ENCODE assay signal across 8 cellular contexts in genomic region chr14:93183596-93184317, GRCh38. TPM values are rescaled to one million over a fixed set of nuclear protein-coding genes. Genes with fewer than 3 reads are reported as not detected.
A peak's percentile ranks its signal among the peaks of the same experiment; 100 is the strongest.
DNase-seq lines count a peak whose midpoint lies in the region; ATAC-seq, FAIRE-seq and TF ChIP-seq lines count a peak whose summit lies in the region.

No MANE protein-coding gene starts in this region.

- H3K9ac ChIP-seq in K562 (ENCODE audit: insufficient read depth in 1 of 2, low read depth in 2 of 2, low read length in 2 of 2), result peak overlapping the region; percentile 71 to 88; a peak in 3 of 4 replicates

- no peak for TF ChIP-seq EP300 in K562 (IDR thresholded peaks at IDR 0.05; ENCODE audit: low read length)

- CTCF ChIA-PET in K562 (lab: Yijun Ruan, JAX; ENCODE audit: low intra/inter-chr PET ratio), result no interaction called here

- no peak for TF ChIP-seq RAD21 in K562 (CRISPR knock-in tag; conservative IDR thresholded peaks at IDR 0.05 in 1 of 2, IDR thresholded peaks at IDR 0.05 in 1 of 2)

- TF ChIP-seq CTCF in heart right ventricle (IDR thresholded peaks at IDR 0.05), result no peak
- no peak for TF ChIP-seq CTCF in K562 (IDR thresholded peaks at IDR 0.05 in 2 of 3, conservative IDR thresholded peaks at IDR 0.05 in 1 of 3; ENCODE audit: insufficient read depth in 2 of 3, low read depth in 1 of 3, low read length in 3 of 3)
- no peak for TF ChIP-seq CTCF in uterus (IDR thresholded peaks at IDR 0.05)

- H3K4me1 Mint-ChIP-seq in memory B cell, result peaks cover 26% of the 10 kb centered on the region

- peak overlapping the region; percentile 90 for H3K4me2 ChIP-seq in K562 (ENCODE audit: insufficient read depth, low read length)

- POLR2A ChIA-PET in K562 (lab: Yijun Ruan, JAX), result interaction anchor here (1.1 to 1.5 kb wide), 3 partner anchors 9 to 23 kb away, joined by 4 to 5 read pairs (median 4); partner anchors contain the start of genes GON7 and UBR7

- TF ChIP-seq POLR2A in K562 (conservative IDR thresholded peaks at IDR 0.05) (no peak), uterus (IDR thresholded peaks at IDR 0.05) (no peak)

- no peak for FAIRE-seq in K562 (lab: Jason Lieb, UNC)

- peaks cover 0 to 51% (median 18%) of the 10 kb centered on the region in 9 donors for H3K36me3 ChIP-seq in heart right ventricle
- peaks cover 19% of the 10 kb centered on the region; the same call in 1 of the 3 replicates for H3K36me3 ChIP-seq in K562 (ENCODE audit: control insufficient read depth, insufficient read depth, low read length)
- no peaks in the 10 kb centered on the region for H3K36me3 ChIP-seq in uterus

- H3K9me3 ChIP-seq in heart right ventricle (no peaks in the 10 kb centered on the region), K562 (replicated peaks; ENCODE audit: control insufficient read depth, insufficient read depth, low read depth, low read length) (no peaks in the 10 kb centered on the region), uterus (no peaks in the 10 kb centered on the region)

- DNase-seq in heart right ventricle, result no peak
- DNase-seq in cardiac septum (ENCODE audit: low spot score), result no peak
- no peak for DNase-seq in K562 (ENCODE audit: extremely low read depth in 1 of 4, low spot score in 3 of 4)
- no peak for DNase-seq in memory B cell (ENCODE audit: low spot score in 2 of 2)
- DNase-seq in uterus, result no peak
- DNase-seq in stimulated activated CD4-positive, alpha-beta T cell treated with anti-CD3 and anti-CD28 coated beads, Interleukin-2, amount 100 ng/mL, for 24 hours, result no peak
- DNase-seq in DMS153 treated with DMSO at 0.1 percent for 48 hours (lab: John Stamatoyannopoulos, UW; ENCODE audit: unreplicated experiment), result no peak

- WGBS in heart right ventricle, 2 donors, result 28 to 41% methylated on average over 17 of the region's 17 CpGs
- 35% methylated on average over 17 of the region's 17 CpGs for WGBS in K562 (ENCODE audit: insufficient coverage, low coverage, missing lambda C conversion rate)

- no peaks in the 10 kb centered on the region for H3K9me3 Mint-ChIP-seq in memory B cell

- peak overlapping the region; percentile 94 for H3K27ac Mint-ChIP-seq in memory B cell

- H3K27ac ChIP-seq in heart right ventricle (peak overlapping the region; percentile 85 to 98 (median 94)), K562 (ENCODE audit: extremely low read depth, low read depth, low read length) (peak overlapping the region; percentile 85; the same call in 2 of the 3 replicates), uterus (peak overlapping the region; percentile 88)

- intact Hi-C loops in heart right ventricle (cut with DNase I), result loop anchor here in 3 of 10 donors (1.0 to 2.0 kb wide), 2 partner anchors 23 to 24 kb away; partner anchors contain the start of genes GON7 (in 3 of the 3) and UBR7 (in 3 of the 3)
- intact Hi-C loops in cardiac septum (cut with DNase I), result loop anchor here (2.0 kb wide), 1 partner anchor 67 kb away; no protein-coding TSS in a partner anchor
- intact Hi-C loops in K562 (cut with micrococcal nuclease), result no loop called here
- intact Hi-C loops in uterus (cut with DNase I; ENCODE audit: low total_unique reads), result no loop called here

- in situ Hi-C loops in K562 (cut with MboI), result no loop called here

- H3K9me1 ChIP-seq in K562 (ENCODE audit: control insufficient read depth, insufficient read depth, low read length), result no peaks in the 10 kb centered on the region

- BruUV-seq in K562 (replicated peaks; lab: Mats Ljungman, UMichigan), result TSS peak; percentile 67

- H2AFZ ChIP-seq in K562 (ENCODE audit: low read depth, low read length), result peak overlapping the region; percentile 94

- H4K20me1 ChIP-seq in K562 (replicated peaks; ENCODE audit: control insufficient read depth, insufficient read depth, low read length), result no peaks in the 10 kb centered on the region

- H3K4me1 ChIP-seq in heart right ventricle (peaks cover 0 to 40% (median 26%) of the 10 kb centered on the region in 9 donors), K562 (replicated peaks in 1 of 2; ENCODE audit: control insufficient read depth in 2 of 2, insufficient read depth in 2 of 2, low read length in 2 of 2) (peaks cover 6 to 15% of the 10 kb centered on the region in 2 experiments; a peak in 3 of 5 replicates), uterus (no peaks in the 10 kb centered on the region)

- ATAC-seq in heart right ventricle, result peak in 1 of 8 donors; percentile 5
- no peak for ATAC-seq in K562
- ATAC-seq in memory B cell (ENCODE audit: low read depth), result no peak
- no peak for ATAC-seq in GM21717 (IDR thresholded peaks at IDR 0.05; ENCODE audit: unreplicated experiment)

- H3K79me2 ChIP-seq in K562 (ENCODE audit: control insufficient read depth, insufficient read depth, low read length), result peaks cover 16% of the 10 kb centered on the region

- no peaks in the 10 kb centered on the region for H3K27me3 Mint-ChIP-seq in memory B cell

- H3K27me3 ChIP-seq in heart right ventricle (no peaks in the 10 kb centered on the region), K562 (ENCODE audit: control insufficient read depth in 2 of 2, insufficient read depth in 2 of 2, low read length in 2 of 2) (no peaks in the 10 kb centered on the region), uterus (no peaks in the 10 kb centered on the region)

- peaks cover 7% of the 10 kb centered on the region for H3K36me3 Mint-ChIP-seq in memory B cell

- H3K4me3 Mint-ChIP-seq in memory B cell, result peak overlapping the region; percentile 96

- H3K4me3 ChIP-seq in heart right ventricle, result peak overlapping the region; percentile 77 to 100 (median 92)
- peak overlapping the region; percentile 88 for H3K4me3 ChIP-seq in K562
- H3K4me3 ChIP-seq in uterus, result peak overlapping the region; percentile 70 to 95

RNA-seq across cellular contexts. Expression of gene MOAP1, which starts 0.9 kb away (rescaled TPM):
- 10 to 100 TPM; 47.7 to 96.1 (median 81.5) TPM for total RNA-seq in heart right ventricle
- 10 to 100 TPM; 14.6 to 28.9 TPM for polyA plus RNA-seq in heart right ventricle
- total RNA-seq in cardiac septum, result 58.1 TPM
- 6.4 and 7.2 TPM in 2 replicates for total RNA-seq in K562 (2011; cell fraction: chromatin; rRNA removed; ENCODE audit: low replicate concordance)
- 6.2 and 8.7 TPM in 2 replicates for total RNA-seq in K562 (2011; cell fraction: nucleolus; rRNA removed)
- 9.8 and 11.3 TPM in 2 replicates for total RNA-seq in K562 (2011; cell fraction: nucleoplasm; rRNA removed)
- total RNA-seq in K562 (2014; rRNA removed), result 5.8 and 7.2 TPM in 2 replicates
- 7.4 and 7.9 TPM in 2 replicates for total RNA-seq in K562 (2014; rRNA removed; fragmentation: Illumina TruSeq; extraction: Trizol)
- total RNA-seq in K562 (2015; rRNA removed; fragmentation: Illumina TruSeq; extraction: Trizol), result 5.2 and 6.0 TPM in 2 replicates
- 6.6 and 6.7 TPM in 2 replicates for total RNA-seq in K562 (2021)
- 10.4 and 14.4 TPM in 2 replicates for polyA plus RNA-seq in K562 (2011; rRNA removed)
- polyA plus RNA-seq in K562 (2011; cell fraction: cytosol; rRNA removed), result 9.7 and 12.3 TPM in 2 replicates
- 4.8 and 6.2 TPM in 2 replicates for polyA plus RNA-seq in K562 (2011; cell fraction: nucleus; rRNA removed)
- 6.7 and 11.8 TPM in 2 replicates for polyA plus RNA-seq in K562 (2012)
- polyA plus RNA-seq in K562 (2014; fragmentation: Illumina TruSeq; extraction: Trizol), result 5.5 and 5.8 TPM in 2 replicates
- 1 to 10 TPM; 1.5 to 2.6 TPM for polyA plus RNA-seq in K562 (2014; fragmentation: Nextera tagmentation; extraction: Ambion mirVana)
- 8.2 and 9.4 TPM in 2 replicates for polyA plus RNA-seq in K562 (2014; rRNA removed)
- 5.2 and 6.5 TPM in 2 replicates for polyA minus RNA-seq in K562 (2011; rRNA and poly(A)+ RNA removed)
- polyA minus RNA-seq in K562 (2011; cell fraction: cytosol; rRNA and poly(A)+ RNA removed), result 2.9 and 3.2 TPM in 2 replicates
- polyA minus RNA-seq in K562 (2011; cell fraction: nucleus; rRNA and poly(A)+ RNA removed), result 3.2 and 4.3 TPM in 2 replicates
- total RNA-seq in uterus, result 10 to 100 TPM; 14.6 to 37.1 (median 20.4) TPM

RNA-seq across cellular contexts. Expression of gene LYSET, which starts 1.4 kb away (rescaled TPM):
- 10 to 100 TPM; 22.3 to 29.7 (median 25.7) TPM for total RNA-seq in heart right ventricle
- polyA plus RNA-seq in heart right ventricle, result 10 to 100 TPM; 19.5 to 22.5 TPM
- total RNA-seq in cardiac septum, result 17.3 TPM
- total RNA-seq in K562 (2011; cell fraction: chromatin; rRNA removed; ENCODE audit: low replicate concordance), result 7.4 and 8.7 TPM in 2 replicates
- total RNA-seq in K562 (2011; cell fraction: nucleolus; rRNA removed), result 5.4 and 8.0 TPM in 2 replicates
- total RNA-seq in K562 (2011; cell fraction: nucleoplasm; rRNA removed), result 12.7 and 15.6 TPM in 2 replicates
- 7.6 and 9.4 TPM in 2 replicates for total RNA-seq in K562 (2014; rRNA removed)
- total RNA-seq in K562 (2014; rRNA removed; fragmentation: Illumina TruSeq; extraction: Trizol), result 14.9 and 16.3 TPM in 2 replicates
- 18.3 and 19.2 TPM in 2 replicates for total RNA-seq in K562 (2015; rRNA removed; fragmentation: Illumina TruSeq; extraction: Trizol)
- 15.9 and 20.1 TPM in 2 replicates for total RNA-seq in K562 (2021)
- 15.6 and 23.6 TPM in 2 replicates for polyA plus RNA-seq in K562 (2011; rRNA removed)
- polyA plus RNA-seq in K562 (2011; cell fraction: cytosol; rRNA removed), result 9.4 and 11.3 TPM in 2 replicates
- polyA plus RNA-seq in K562 (2011; cell fraction: nucleus; rRNA removed), result 13.6 and 14.2 TPM in 2 replicates
- polyA plus RNA-seq in K562 (2012), result 20.0 and 28.3 TPM in 2 replicates
- polyA plus RNA-seq in K562 (2014; fragmentation: Illumina TruSeq; extraction: Trizol), result 15.6 and 15.8 TPM in 2 replicates
- 10 to 100 TPM; 33.6 to 36.6 TPM for polyA plus RNA-seq in K562 (2014; fragmentation: Nextera tagmentation; extraction: Ambion mirVana)
- polyA plus RNA-seq in K562 (2014; rRNA removed), result 7.9 and 11.5 TPM in 2 replicates
- polyA minus RNA-seq in K562 (2011; rRNA and poly(A)+ RNA removed), result 7.2 and 8.0 TPM in 2 replicates
- polyA minus RNA-seq in K562 (2011; cell fraction: cytosol; rRNA and poly(A)+ RNA removed), result 3.5 TPM in 1 of 2 replicates, not detected in the other
- polyA minus RNA-seq in K562 (2011; cell fraction: nucleus; rRNA and poly(A)+ RNA removed), result 3.0 and 6.1 TPM in 2 replicates
- total RNA-seq in uterus, result 10 to 100 TPM in 2 of 4 donors, 1 to 10 TPM in 1, under 1 TPM in 1; 0.51 to 21.8 (median 14.4) TPM

RNA-seq across cellular contexts. Expression of gene GON7, which starts 23.1 kb away (rescaled TPM):
- 10 to 100 TPM in 8 of 10 donors, 1 to 10 TPM in 2; 9.9 to 20.1 (median 14.3) TPM for total RNA-seq in heart right ventricle
- 10 to 100 TPM; 17.9 to 20.0 TPM for polyA plus RNA-seq in heart right ventricle
- 11.8 TPM for total RNA-seq in cardiac septum
- total RNA-seq in K562 (2011; cell fraction: chromatin; rRNA removed; ENCODE audit: low replicate concordance), result 3.2 and 7.6 TPM in 2 replicates
- 3.8 and 5.3 TPM in 2 replicates for total RNA-seq in K562 (2011; cell fraction: nucleolus; rRNA removed)
- 3.8 and 6.9 TPM in 2 replicates for total RNA-seq in K562 (2011; cell fraction: nucleoplasm; rRNA removed)
- 26.2 and 32.3 TPM in 2 replicates for total RNA-seq in K562 (2014; rRNA removed)
- total RNA-seq in K562 (2014; rRNA removed; fragmentation: Illumina TruSeq; extraction: Trizol), result 21.1 TPM in 2 replicates
- 28.4 and 28.7 TPM in 2 replicates for total RNA-seq in K562 (2015; rRNA removed; fragmentation: Illumina TruSeq; extraction: Trizol)
- total RNA-seq in K562 (2021), result 13.7 and 14.9 TPM in 2 replicates
- 12.0 and 15.0 TPM in 2 replicates for polyA plus RNA-seq in K562 (2011; rRNA removed)
- 2.3 and 5.3 TPM in 2 replicates for polyA plus RNA-seq in K562 (2011; cell fraction: cytosol; rRNA removed)
- polyA plus RNA-seq in K562 (2011; cell fraction: nucleus; rRNA removed), result 4.5 and 5.7 TPM in 2 replicates
- 20.3 and 23.1 TPM in 2 replicates for polyA plus RNA-seq in K562 (2012)
- polyA plus RNA-seq in K562 (2014; fragmentation: Illumina TruSeq; extraction: Trizol), result 21.1 and 21.5 TPM in 2 replicates
- 10 to 100 TPM; 23.9 to 26.9 TPM for polyA plus RNA-seq in K562 (2014; fragmentation: Nextera tagmentation; extraction: Ambion mirVana)
- polyA plus RNA-seq in K562 (2014; rRNA removed), result 31.4 and 34.0 TPM in 2 replicates
- 5.7 and 6.2 TPM in 2 replicates for polyA minus RNA-seq in K562 (2011; rRNA and poly(A)+ RNA removed)
- 3.1 and 5.0 TPM in 2 replicates for polyA minus RNA-seq in K562 (2011; cell fraction: cytosol; rRNA and poly(A)+ RNA removed)
- polyA minus RNA-seq in K562 (2011; cell fraction: nucleus; rRNA and poly(A)+ RNA removed), result 2.6 and 4.8 TPM in 2 replicates
- 10 to 100 TPM in 2 of 4 donors, 1 to 10 TPM in 1, under 1 TPM in 1; 0.51 to 16.7 (median 11.8) TPM for total RNA-seq in uterus

RNA-seq across cellular contexts. Expression of gene UBR7, which starts 23.3 kb away (rescaled TPM):
- 10 to 100 TPM; 17.7 to 28.3 (median 21.1) TPM for total RNA-seq in heart right ventricle
- 10 to 100 TPM in 1 of 2 donors, 1 to 10 TPM in 1; 7.8 to 25.9 TPM for polyA plus RNA-seq in heart right ventricle
- 25.2 TPM for total RNA-seq in cardiac septum
- total RNA-seq in K562 (2011; cell fraction: chromatin; rRNA removed; ENCODE audit: low replicate concordance), result 14.0 and 20.3 TPM in 2 replicates
- 16.7 and 17.9 TPM in 2 replicates for total RNA-seq in K562 (2011; cell fraction: nucleolus; rRNA removed)
- total RNA-seq in K562 (2011; cell fraction: nucleoplasm; rRNA removed), result 15.0 and 17.8 TPM in 2 replicates
- 62.6 and 63.0 TPM in 2 replicates for total RNA-seq in K562 (2014; rRNA removed)
- total RNA-seq in K562 (2014; rRNA removed; fragmentation: Illumina TruSeq; extraction: Trizol), result 33.6 and 35.6 TPM in 2 replicates
- 33.1 and 34.4 TPM in 2 replicates for total RNA-seq in K562 (2015; rRNA removed; fragmentation: Illumina TruSeq; extraction: Trizol)
- total RNA-seq in K562 (2021), result 31.6 and 34.5 TPM in 2 replicates
- polyA plus RNA-seq in K562 (2011; rRNA removed), result 33.1 and 46.7 TPM in 2 replicates
- polyA plus RNA-seq in K562 (2011; cell fraction: cytosol; rRNA removed), result 17.3 and 29.0 TPM in 2 replicates
- polyA plus RNA-seq in K562 (2011; cell fraction: nucleus; rRNA removed), result 21.2 and 22.8 TPM in 2 replicates
- polyA plus RNA-seq in K562 (2012), result 30.2 and 33.3 TPM in 2 replicates
- polyA plus RNA-seq in K562 (2014; fragmentation: Illumina TruSeq; extraction: Trizol), result 39.0 and 43.8 TPM in 2 replicates
- 10 to 100 TPM; 12.5 to 20.0 TPM for polyA plus RNA-seq in K562 (2014; fragmentation: Nextera tagmentation; extraction: Ambion mirVana)
- polyA plus RNA-seq in K562 (2014; rRNA removed), result 31.6 and 33.0 TPM in 2 replicates
- 39.2 and 54.6 TPM in 2 replicates for polyA minus RNA-seq in K562 (2011; rRNA and poly(A)+ RNA removed)
- polyA minus RNA-seq in K562 (2011; cell fraction: cytosol; rRNA and poly(A)+ RNA removed), result 20.7 and 24.6 TPM in 2 replicates
- polyA minus RNA-seq in K562 (2011; cell fraction: nucleus; rRNA and poly(A)+ RNA removed), result 15.2 and 18.2 TPM in 2 replicates
- 10 to 100 TPM; 15.6 to 55.2 (median 33.1) TPM for total RNA-seq in uterus
